ENCODE assay signal across 8 cellular contexts in the genomic region with DNA sequence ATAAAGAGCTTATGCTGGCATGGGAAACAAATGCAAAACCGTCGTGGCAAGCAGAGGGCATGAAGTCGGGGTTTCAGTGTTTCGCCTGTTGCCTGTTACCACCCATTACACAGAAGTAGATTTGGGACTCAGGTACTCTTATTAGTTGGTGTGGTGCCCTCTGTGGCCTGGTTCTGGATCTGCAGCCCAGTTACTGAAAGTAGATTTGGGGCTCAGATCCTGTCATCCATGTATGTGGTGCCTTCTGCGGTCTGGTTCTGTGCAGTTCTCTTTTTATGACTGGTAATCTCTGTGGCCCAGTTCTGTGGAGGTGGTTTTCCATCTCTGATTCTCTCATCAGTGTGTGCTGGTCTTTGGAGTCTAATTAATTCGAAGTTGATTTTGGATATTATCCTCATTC. TPM values are rescaled to one million over a fixed set of nuclear protein-coding genes. Genes with fewer than 3 reads are reported as not detected.
DNase-seq lines count a peak whose midpoint lies in the region; ATAC-seq and TF ChIP-seq lines count a peak whose summit lies in the region.

No MANE protein-coding gene starts in this region.

- H3K4me3 Mint-ChIP-seq in CD14-positive monocyte (no peak overlapping the region), T-helper 17 cell (no peak overlapping the region)

- H3K27me3 Mint-ChIP-seq in CD14-positive monocyte (ENCODE audit: low read depth in 3 of 3): peaks cover 8 to 11% (median 8%) of the 10 kb centered on the region in 3 donors
- H3K27me3 Mint-ChIP-seq in T-helper 17 cell: peaks cover 5% of the 10 kb centered on the region

- no peaks in the 10 kb centered on the region for H3K9me3 ChIP-seq in T-helper 17 cell (ENCODE audit: control insufficient read depth, low read length, poor library complexity, severe bottlenecking)

- H3K4me3 ChIP-seq in fibroblast of mammary gland (ENCODE audit: control insufficient read depth, low read depth, low read length): no peak overlapping the region

- H3K27ac Mint-ChIP-seq in CD14-positive monocyte: no peak overlapping the region
- H3K27ac Mint-ChIP-seq in T-helper 17 cell: peak overlapping the region; percentile 41

- H3K4me1 Mint-ChIP-seq in CD14-positive monocyte (peaks cover 2% of the 10 kb centered on the region), T-helper 17 cell (peaks cover 7% of the 10 kb centered on the region)

- intact Hi-C loops in CD14-positive monocyte (cut with micrococcal nuclease): loop anchor here in 1 of 2 donors (10.0 kb wide), 1 partner anchor 119 kb away; a partner anchor contains a TSS

- H3K9me3 Mint-ChIP-seq in CD14-positive monocyte: no peaks in the 10 kb centered on the region

- TF ChIP-seq CTCF in CD14-positive monocyte (IDR thresholded peaks at IDR 0.05) (peak; percentile 61), fibroblast of mammary gland (conservative IDR thresholded peaks at IDR 0.05; ENCODE audit: control insufficient read depth, insufficient read depth, low read depth, low read length) (peak; percentile 47)

- ATAC-seq in GM18508 (IDR thresholded peaks at IDR 0.05; ENCODE audit: insufficient read depth, unreplicated experiment) (peak; percentile 58), HG03066 (IDR thresholded peaks at IDR 0.05; ENCODE audit: low read depth, unreplicated experiment) (peak; percentile 53), T-helper 17 cell (peak; percentile 81)
- ATAC-seq in stimulated activated naive CD8-positive, alpha-beta T cell treated with anti-CD3 and anti-CD28 coated beads, Interleukin-15, Interleukin-2, amounts not matched to agents 100 U/mL and 50 U/mL, for 24 hours: peak; percentile 70

- DNase-seq in CD14-positive monocyte (ENCODE audit: low spot score) (no peak), T-helper 17 cell (no peak), fibroblast of mammary gland (ENCODE audit: low read depth) (peak; percentile 38), SHP77 treated with DMSO at 0.1 percent for 48 hours (lab: John Stamatoyannopoulos, UW) (no peak), DMS79 (lab: John Stamatoyannopoulos, UW) (no peak)
- peak; percentile 42 for DNase-seq in stimulated activated naive CD8-positive, alpha-beta T cell treated with anti-CD3 and anti-CD28 coated beads, Interleukin-15, Interleukin-2, amounts not matched to agents 100 U/mL and 50 U/mL, for 24 hours

- peaks cover 0 to 2% of the 10 kb centered on the region in 2 donors for H3K36me3 Mint-ChIP-seq in CD14-positive monocyte
- no peaks in the 10 kb centered on the region for H3K36me3 Mint-ChIP-seq in T-helper 17 cell (ENCODE audit: low read depth)

RNA-seq across cellular contexts. Expression of a gene that starts 45.2 kb away (rescaled TPM):
- polyA plus RNA-seq in CD14-positive monocyte: 1 to 10 TPM; 3.0 to 3.6 TPM
- 10 to 100 TPM; 41.5 to 50.0 TPM for total RNA-seq in T-helper 17 cell

Comparison
In these comparisons a context has a peak if more than half of its experiments do, and no peak if none do; other contexts are left out.
1. DNase-seq: peak in fibroblast of mammary gland (single experiment) and stimulated activated naive CD8-positive, alpha-beta T cell treated with anti-CD3 and anti-CD28 coated beads, Interleukin-15, Interleukin-2, amounts not matched to agents 100 U/mL and 50 U/mL, for 24 hours (single experiment); none in CD14-positive monocyte (single experiment), T-helper 17 cell (0 of 3), SHP77 treated with DMSO at 0.1 percent for 48 hours (single experiment) and DMS79 (single experiment).
2. Peak in every context shown above with its lines, with median percentiles within 50 percentile points of each other: ATAC-seq.